21 cellular contexts compared by ENCODE assay signal in the genomic region with DNA sequence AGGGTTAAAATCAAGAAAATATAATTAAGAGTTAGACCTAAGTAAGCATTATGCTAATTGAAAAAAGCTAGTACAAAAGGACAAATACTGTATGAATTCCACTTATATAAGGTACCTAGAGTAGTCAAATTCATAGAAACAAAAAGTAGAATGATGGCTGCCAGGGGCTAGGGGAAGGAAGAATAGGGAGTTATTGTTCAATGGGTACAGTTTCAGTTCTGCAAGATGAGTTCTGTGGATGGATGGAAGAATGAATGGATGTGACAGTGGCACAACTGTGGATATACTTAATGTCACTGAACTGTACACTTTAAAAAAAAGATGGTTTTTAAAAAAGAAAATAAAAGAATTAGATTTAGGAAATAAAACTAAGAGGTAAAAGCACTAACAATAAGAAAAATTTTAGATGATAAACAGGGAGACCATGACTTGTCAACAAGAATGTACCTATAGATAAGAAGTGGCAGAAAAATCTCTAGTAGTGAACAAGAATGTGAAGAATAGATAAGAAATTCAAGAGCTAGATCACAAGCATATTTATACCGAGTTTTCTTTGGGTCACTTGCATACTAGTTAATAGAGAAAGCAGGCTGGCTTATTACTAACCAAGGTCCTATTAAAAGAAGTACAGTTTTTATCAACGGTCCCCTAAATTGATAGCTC. TPM values are rescaled to one million over a fixed set of nuclear protein-coding genes. Genes with fewer than 3 reads are reported as not detected.
DNase-seq lines count a peak whose midpoint lies in the region; ATAC-seq, FAIRE-seq and TF ChIP-seq lines count a peak whose summit lies in the region.
"Had no signal": no experiment of that assay in that cellular context is flagged by ENCODE, and none has a peak within 500 bp of the region (broad histone marks: within the 10 kb centered on the region; RNA-seq: fewer than 3 reads in every experiment).

No MANE protein-coding gene starts in this region.

- CTCF ChIA-PET in K562 (lab: Yijun Ruan, JAX; ENCODE audit: low intra/inter-chr PET ratio), result no interaction called here

- peaks cover 41% of the 10 kb centered on the region for H3K79me2 ChIP-seq in K562 (ENCODE audit: control insufficient read depth, insufficient read depth, low read length)

- intact Hi-C loops in K562 (cut with micrococcal nuclease), result no loop called here
- intact Hi-C loops in Right ventricle myocardium superior (cut with DNase I), result no loop called here

- H3K4me1 ChIP-seq in K562 (replicated peaks in 1 of 2; ENCODE audit: control insufficient read depth in 2 of 2, insufficient read depth in 2 of 2, low read length in 2 of 2), result peaks cover 9 to 33% of the 10 kb centered on the region in 2 experiments; a peak in 4 of 5 replicates
- H3K4me1 ChIP-seq: BE2C had no signal

- peak; percentile 76 for TF ChIP-seq EP300 in K562 (IDR thresholded peaks at IDR 0.05; ENCODE audit: low read length)

- in situ Hi-C loops in K562 (cut with MboI), result no loop called here

- H3K4me3 ChIP-seq in K562, result no peak overlapping the region
- H3K4me3 ChIP-seq: GM23338 had no signal

- no peaks in the 10 kb centered on the region for H4K20me1 ChIP-seq in K562 (replicated peaks; ENCODE audit: control insufficient read depth, insufficient read depth, low read length)

- H3K9ac ChIP-seq in K562 (ENCODE audit: insufficient read depth in 1 of 2, low read depth in 2 of 2, low read length in 2 of 2), result peak overlapping the region in 1 of 2 experiments; percentile 55; a peak in 2 of 4 replicates
- H3K9ac ChIP-seq: KMS-11 had no signal

- H3K9me3 ChIP-seq in K562 (replicated peaks; ENCODE audit: control insufficient read depth, insufficient read depth, low read depth, low read length), result no peaks in the 10 kb centered on the region
- H3K9me3 ChIP-seq: BE2C had no signal

- POLR2A ChIA-PET in K562 (lab: Yijun Ruan, JAX), result interaction anchor here (0.6 to 1.8 kb wide), 3 partner anchors 10 to 17 kb away, joined by 3 to 6 read pairs (median 4); no protein-coding TSS in a partner anchor

- ATAC-seq in GM21786 (IDR thresholded peaks at IDR 0.05; ENCODE audit: unreplicated experiment) (peak; percentile 51), K562 (peak; percentile 32), Right ventricle myocardium superior (ENCODE audit: poor library complexity) (no peak)
- ATAC-seq: GM23338, PC-3 had no signal

- no peaks in the 10 kb centered on the region for H3K9me1 ChIP-seq in K562 (ENCODE audit: control insufficient read depth, insufficient read depth, low read length)

- FAIRE-seq in GM12891 (lab: Jason Lieb, UNC), result no peak
- no peak for FAIRE-seq in K562 (lab: Jason Lieb, UNC)
- FAIRE-seq: GM19239 had no signal

- BruUV-seq in K562 (replicated peaks; lab: Mats Ljungman, UMichigan), result no TSS peak

- TF ChIP-seq POLR2A in GM12891 (IDR thresholded peaks at IDR 0.05; ENCODE audit: low read depth, low read length) (no peak), K562 (conservative IDR thresholded peaks at IDR 0.05) (no peak)

- H3K27me3 ChIP-seq in K562 (ENCODE audit: control insufficient read depth in 2 of 2, insufficient read depth in 2 of 2, low read length in 2 of 2), result no peaks in the 10 kb centered on the region
- H3K27me3 ChIP-seq: BE2C had no signal

- no peak for DNase-seq in GM12891 (ENCODE audit: insufficient read length, low spot score)
- DNase-seq in OCI-M1 (lab: John Stamatoyannopoulos, UW), result peak; percentile 79
- DNase-seq in K562 (ENCODE audit: extremely low read depth in 1 of 4, low spot score in 3 of 4), result peak in 2 of 4 experiments; percentile 17 to 36
- no peak for DNase-seq in Right ventricle myocardium superior
- no peak for DNase-seq in 8988T
- no peak for DNase-seq in NCI-H1105 (lab: John Stamatoyannopoulos, UW)
- DNase-seq: ACHN, BE2C, DMS153, DND-41, H9, NCI-H2029 treated with DMSO at 0.1 percent for 48 hours, NCI-H226, NCI-H510A, NCI-H69, PC-3, T-helper 1 cell had no signal

- no peak for TF ChIP-seq CTCF in K562 (IDR thresholded peaks at IDR 0.05 in 2 of 3, conservative IDR thresholded peaks at IDR 0.05 in 1 of 3; ENCODE audit: insufficient read depth in 2 of 3, low read depth in 1 of 3, low read length in 3 of 3)

- peak overlapping the region; percentile 61 for H2AFZ ChIP-seq in K562 (ENCODE audit: low read depth, low read length)
- H2AFZ ChIP-seq: GM23338 had no signal

- 0% methylated on average over 2 of the region's 2 CpGs for WGBS in K562 (ENCODE audit: insufficient coverage, low coverage, missing lambda C conversion rate)

- no peak for TF ChIP-seq RAD21 in K562 (CRISPR knock-in tag; conservative IDR thresholded peaks at IDR 0.05 in 1 of 2, IDR thresholded peaks at IDR 0.05 in 1 of 2)

- H3K27ac ChIP-seq in K562 (ENCODE audit: extremely low read depth, low read depth, low read length), result peak overlapping the region; percentile 77
- H3K27ac ChIP-seq: KMS-11 had no signal

- H3K4me2 ChIP-seq in K562 (ENCODE audit: insufficient read depth, low read length), result peak overlapping the region; percentile 66
- H3K4me2 ChIP-seq: GM23338, KMS-11 had no signal

- no peaks in the 10 kb centered on the region for H3K36me3 ChIP-seq in K562 (ENCODE audit: control insufficient read depth, insufficient read depth, low read length)
- H3K36me3 ChIP-seq: BE2C had no signal

TF ChIP-seq in GM12891, 5 proteins besides CTCF, POLR2A, EP300 and RAD21 (continues in another document):
- TF ChIP-seq PAX5 (IDR thresholded peaks at IDR 0.05; ENCODE audit: insufficient read depth, low read length, severe bottlenecking), result no peak

TF ChIP-seq in K562, 482 proteins besides CTCF, POLR2A, EP300 and RAD21 (continues in another document):
- peak; percentile 92 for TF ChIP-seq ARID1B (IDR thresholded peaks at IDR 0.05)

RNA-seq across cellular contexts. Expression of a gene that starts 5.5 kb away (rescaled TPM):
- polyA plus RNA-seq in GM12891 (2012; ENCODE audit: low read depth, missing spikeins), result 7.9 TPM
- total RNA-seq in K562 (2011; cell fraction: chromatin; rRNA removed; ENCODE audit: low replicate concordance), result 18.4 and 50.8 TPM in 2 replicates
- 3.5 and 8.6 TPM in 2 replicates for total RNA-seq in K562 (2011; cell fraction: nucleolus; rRNA removed)
- total RNA-seq in K562 (2011; cell fraction: nucleoplasm; rRNA removed), result 11.1 and 17.0 TPM in 2 replicates
- total RNA-seq in K562 (2014; rRNA removed) (7.5 and 9.5 TPM in 2 replicates), K562 (2014; rRNA removed; fragmentation: Illumina TruSeq; extraction: Trizol) (18.7 and 22.0 TPM in 2 replicates), K562 (2015; rRNA removed; fragmentation: Illumina TruSeq; extraction: Trizol) (17.0 and 17.6 TPM in 2 replicates), K562 (2021) (13.2 and 13.4 TPM in 2 replicates), Right ventricle myocardium superior (8.3 TPM)
- polyA plus RNA-seq in K562 (2011; rRNA removed) (13.1 and 20.9 TPM in 2 replicates), K562 (2014; fragmentation: Illumina TruSeq; extraction: Trizol) (13.6 and 16.4 TPM in 2 replicates), K562 (2014; fragmentation: Nextera tagmentation; extraction: Ambion mirVana) (1 to 10 TPM; 6.7 to 7.2 TPM), K562 (2014; rRNA removed) (14.3 and 21.1 TPM in 2 replicates)
- polyA plus RNA-seq in K562 (2011; cell fraction: cytosol; rRNA removed), result 1.6 and 3.7 TPM in 2 replicates
- polyA plus RNA-seq in K562 (2011; cell fraction: nucleus; rRNA removed), result 16.0 and 16.4 TPM in 2 replicates
- polyA plus RNA-seq in K562 (2012), result 18.4 and 20.6 TPM in 2 replicates
- polyA minus RNA-seq in K562 (2011; rRNA and poly(A)+ RNA removed), result 12.7 and 17.3 TPM in 2 replicates
- 2.5 and 5.2 TPM in 2 replicates for polyA minus RNA-seq in K562 (2011; cell fraction: cytosol; rRNA and poly(A)+ RNA removed)
- 12.5 and 22.4 TPM in 2 replicates for polyA minus RNA-seq in K562 (2011; cell fraction: nucleus; rRNA and poly(A)+ RNA removed)

RNA-seq across cellular contexts. Expression of a gene that starts 6.0 kb away (rescaled TPM):
- polyA plus RNA-seq in GM12891 (2012; ENCODE audit: low read depth, missing spikeins), result 55.3 TPM
- total RNA-seq in K562 (2011; cell fraction: chromatin; rRNA removed; ENCODE audit: low replicate concordance), result 157 and 734 TPM in 2 replicates
- 85.2 and 108 TPM in 2 replicates for total RNA-seq in K562 (2011; cell fraction: nucleolus; rRNA removed)
- total RNA-seq in K562 (2011; cell fraction: nucleoplasm; rRNA removed), result 165 and 177 TPM in 2 replicates
- total RNA-seq in K562 (2014; rRNA removed) (145 and 201 TPM in 2 replicates), K562 (2014; rRNA removed; fragmentation: Illumina TruSeq; extraction: Trizol) (271 and 309 TPM in 2 replicates), K562 (2015; rRNA removed; fragmentation: Illumina TruSeq; extraction: Trizol) (270 and 326 TPM in 2 replicates), K562 (2021) (162 and 176 TPM in 2 replicates), Right ventricle myocardium superior (19.4 TPM)
- polyA plus RNA-seq in K562 (2011; rRNA removed) (98.2 and 136 TPM in 2 replicates), K562 (2014; fragmentation: Illumina TruSeq; extraction: Trizol) (233 and 347 TPM in 2 replicates), K562 (2014; fragmentation: Nextera tagmentation; extraction: Ambion mirVana) (100 to 1,000 TPM in 1 of 2 experiments, 10 to 100 TPM in 1; 87.9 to 105 TPM), K562 (2014; rRNA removed) (185 and 198 TPM in 2 replicates)
- polyA plus RNA-seq in K562 (2011; cell fraction: cytosol; rRNA removed), result 45.7 and 51.3 TPM in 2 replicates
- polyA plus RNA-seq in K562 (2011; cell fraction: nucleus; rRNA removed), result 207 and 208 TPM in 2 replicates
- polyA plus RNA-seq in K562 (2012), result 125 and 136 TPM in 2 replicates
- polyA minus RNA-seq in K562 (2011; rRNA and poly(A)+ RNA removed), result 113 and 150 TPM in 2 replicates
- polyA minus RNA-seq in K562 (2011; cell fraction: cytosol; rRNA and poly(A)+ RNA removed), result 38.2 and 42.8 TPM in 2 replicates
- 168 and 288 TPM in 2 replicates for polyA minus RNA-seq in K562 (2011; cell fraction: nucleus; rRNA and poly(A)+ RNA removed)

RNA-seq across cellular contexts. Expression of a gene that starts 56.1 kb away (rescaled TPM):
- 6.4 TPM for polyA plus RNA-seq in GM12891 (2012; ENCODE audit: low read depth, missing spikeins)
- total RNA-seq in K562 (2011; cell fraction: chromatin; rRNA removed; ENCODE audit: low replicate concordance), result 21.5 and 60.7 TPM in 2 replicates
- 11.2 and 16.4 TPM in 2 replicates for total RNA-seq in K562 (2011; cell fraction: nucleolus; rRNA removed)
- total RNA-seq in K562 (2011; cell fraction: nucleoplasm; rRNA removed), result 32.6 and 56.4 TPM in 2 replicates
- total RNA-seq in K562 (2014; rRNA removed) (20.7 and 22.7 TPM in 2 replicates), K562 (2014; rRNA removed; fragmentation: Illumina TruSeq; extraction: Trizol) (41.8 and 52.0 TPM in 2 replicates), K562 (2015; rRNA removed; fragmentation: Illumina TruSeq; extraction: Trizol) (34.8 and 35.6 TPM in 2 replicates), K562 (2021) (29.9 and 33.0 TPM in 2 replicates), Right ventricle myocardium superior (0.19 TPM)
- polyA plus RNA-seq in K562 (2011; rRNA removed) (44.3 and 47.7 TPM in 2 replicates), K562 (2014; fragmentation: Illumina TruSeq; extraction: Trizol) (29.8 and 35.5 TPM in 2 replicates), K562 (2014; fragmentation: Nextera tagmentation; extraction: Ambion mirVana) (100 to 1,000 TPM in 1 of 2 experiments, 10 to 100 TPM in 1; 34.1 to 101 TPM), K562 (2014; rRNA removed) (16.4 and 16.8 TPM in 2 replicates)
- 7.5 and 16.2 TPM in 2 replicates for polyA plus RNA-seq in K562 (2011; cell fraction: cytosol; rRNA removed)
- polyA plus RNA-seq in K562 (2011; cell fraction: nucleus; rRNA removed), result 17.6 and 24.2 TPM in 2 replicates
- polyA plus RNA-seq in K562 (2012), result 18.5 and 20.9 TPM in 2 replicates
- 41.9 and 51.8 TPM in 2 replicates for polyA minus RNA-seq in K562 (2011; rRNA and poly(A)+ RNA removed)
- polyA minus RNA-seq in K562 (2011; cell fraction: cytosol; rRNA and poly(A)+ RNA removed), result 16.0 and 29.1 TPM in 2 replicates
- 15.1 and 25.3 TPM in 2 replicates for polyA minus RNA-seq in K562 (2011; cell fraction: nucleus; rRNA and poly(A)+ RNA removed)

Comparison
In these comparisons a context has a peak if more than half of its experiments do, and no peak if none do; other contexts are left out.
1. RNA of a gene that starts 56.1 kb away (total RNA-seq): 11.2 to 60.7 TPM in K562; 0.19 TPM in Right ventricle myocardium superior (single experiment); every median in the first group is over 10 times any median in the second.